In the genomic region with DNA sequence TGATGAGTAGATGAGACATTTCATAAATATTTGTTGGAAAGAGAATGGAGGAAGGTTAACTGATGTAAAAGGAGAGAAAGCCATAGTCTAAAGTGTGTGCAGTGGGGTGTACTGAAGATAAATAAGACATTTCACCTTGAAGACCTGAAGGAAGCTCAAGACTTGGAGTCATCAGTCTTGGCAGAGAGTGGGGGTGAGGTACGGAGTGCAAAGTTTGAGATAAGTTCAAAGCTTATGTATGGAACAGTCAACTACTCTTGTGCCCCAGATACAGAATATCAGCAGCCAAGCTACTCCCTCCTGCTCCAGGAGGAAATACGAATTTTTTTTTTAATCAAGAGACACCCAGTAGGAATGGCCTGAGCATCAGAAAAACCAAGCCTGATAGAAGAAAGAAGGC, we compare ENCODE assay signal across 7 cellular contexts.
"Had no signal": no experiment of that assay in that cellular context is flagged by ENCODE, and none has a peak within 500 bp of the region (broad histone marks: within the 10 kb centered on the region; RNA-seq: fewer than 3 reads in every experiment).

No MANE protein-coding gene starts in this region.

- H2AFZ ChIP-seq: GM23338 had no signal

- H3K4me3 ChIP-seq: GM23338 had no signal

- FAIRE-seq: H1, HTR-8/SVneo had no signal

- H3K4me2 ChIP-seq: GM23338 had no signal

- ATAC-seq: GM23338 had no signal

- H3K27ac Mint-ChIP-seq: GM23338, H9 had no signal

- DNase-seq: H9, HCEC 1CT, IMR-90, KBM-7 had no signal

- H3K4me3 Mint-ChIP-seq: GM23338, H9 had no signal
